Comparison of ENCODE assay signal across 28 cellular contexts in genomic region chr1:161998811-161999210, GRCh38. TPM values are rescaled to one million over a fixed set of nuclear protein-coding genes. Genes with fewer than 3 reads are reported as not detected.
DNase-seq lines count a peak whose midpoint lies in the region; ATAC-seq lines count a peak whose summit lies in the region.
"Had no signal": no experiment of that assay in that cellular context is flagged by ENCODE, and none has a peak within 500 bp of the region (broad histone marks: within the 10 kb centered on the region; RNA-seq: fewer than 3 reads in every experiment).

No MANE protein-coding gene starts in this region.

- DNase-seq in COLO668 (lab: John Stamatoyannopoulos, UW; ENCODE audit: unreplicated experiment) (peak; percentile 34), HK-2 (ENCODE audit: unreplicated experiment) (peak; percentile 45), SJCRH30 (peak; percentile 40 to 54), iris pigment epithelial cell (ENCODE audit: low read depth) (peak; percentile 46), HUDEP-2 (lab: John Stamatoyannopoulos, UW; ENCODE audit: unreplicated experiment in 76 of 76) (no peak), NCI-H1105 treated with DMSO at 0.1 percent for 48 hours (lab: John Stamatoyannopoulos, UW) (no peak), NK-92 (lab: John Stamatoyannopoulos, UW; ENCODE audit: unreplicated experiment) (no peak)
- DNase-seq in stimulated activated naive CD8-positive, alpha-beta T cell treated with anti-CD3 and anti-CD28 coated beads, Interleukin-15, Interleukin-2, amounts not matched to agents 100 U/mL and 50 U/mL, for 24 hours, result no peak
- DNase-seq: ACHN; activated CD4-positive, alpha-beta T cell treated with anti-CD3 and anti-CD28 coated beads, Interleukin-2, amount 10 ng/mL, durations not matched to agents 24 days and 14 days; activated CD8-positive, alpha-beta memory T cell treated with anti-CD3 and anti-CD28 coated beads, Interleukin-2, amount 10 ng/mL, durations not matched to agents 7 days and 5 days; activated naive CD4-positive, alpha-beta T cell treated with anti-CD3 and anti-CD28 coated beads for 36 hours; DMS 273 treated with DMSO at 0.1 percent for 48 hours; esophagus squamous epithelium; GF-D8; NCI-H510A treated with DMSO at 0.1 percent for 48 hours; NK-92 treated with Interleukin-12 subunit alpha and Interleukin-12 subunit beta, amount 100 ng/mL, for 24 hours; ovary; SK-N-SH; stimulated activated CD4-positive, alpha-beta T cell treated with anti-CD3 and anti-CD28 coated beads, Interleukin-4, amount 100 ng/mL, for 1 hour; T-helper 2 cell; uterus; WERI-Rb-1 had no signal

- no peaks in the 10 kb centered on the region for H3K27me3 ChIP-seq in SJCRH30
- H3K27me3 ChIP-seq: ovary, right atrium auricular region, uterus had no signal

- no peak for ATAC-seq in stimulated activated naive CD8-positive, alpha-beta T cell treated with anti-CD3 and anti-CD28 coated beads, Interleukin-15, Interleukin-2, amounts not matched to agents 100 U/mL and 50 U/mL, for 24 hours
- ATAC-seq: activated CD8-positive, alpha-beta memory T cell treated with anti-CD3 and anti-CD28 coated beads, Interleukin-2, amount 10 ng/mL, durations not matched to agents 7 days and 5 days; natural killer cell treated with Interleukin-12 subunit alpha and Interleukin-12 subunit beta and Interleukin-15 and Interleukin-18, amount 100 ng/mL, for 72 hours; stimulated activated memory B cell treated with anti-CD40 and anti-IgM and Interleukin-4, amounts not matched to agents 10 μg/mL and 1 μg/mL and 100 μg/mL, for 72 hours had no signal

- no peak overlapping the region for H3K4me3 ChIP-seq in SJCRH30
- H3K4me3 ChIP-seq: coronary artery, esophagus squamous epithelium, ovary, right atrium auricular region, uterus had no signal

- peaks cover 58% of the 10 kb centered on the region for H3K36me3 ChIP-seq in SJCRH30
- H3K36me3 ChIP-seq: esophagus squamous epithelium, ovary, right atrium auricular region, uterus, WERI-Rb-1 had no signal

- no peak overlapping the region; the same call in 1 of the 2 replicates for H3K27ac ChIP-seq in SJCRH30
- H3K27ac ChIP-seq: C4-2B, coronary artery, esophagus squamous epithelium, ovary, right atrium auricular region, uterus, WERI-Rb-1 had no signal

- H3K9me3 ChIP-seq in SJCRH30 (replicated peaks), result no peaks in the 10 kb centered on the region
- H3K9me3 ChIP-seq: esophagus squamous epithelium, ovary, right atrium auricular region, SK-N-SH, uterus had no signal

- peaks cover 18% of the 10 kb centered on the region for H3K4me1 ChIP-seq in SJCRH30
- H3K4me1 ChIP-seq: right atrium auricular region, uterus had no signal

RNA-seq across cellular contexts. Expression of gene OLFML2B, which starts 24.9 kb away (rescaled TPM):
- 39.7 and 40.0 TPM in 2 replicates for total RNA-seq in SJCRH30 (2014; rRNA removed; shearing (Covaris generic))
- total RNA-seq: activated CD4-positive, alpha-beta T cell treated with anti-CD3 and anti-CD28 coated beads, Interleukin-2, amount 10 ng/mL, durations not matched to agents 24 days and 14 days; activated CD8-positive, alpha-beta memory T cell treated with anti-CD3 and anti-CD28 coated beads, Interleukin-2, amount 10 ng/mL, durations not matched to agents 7 days and 5 days; natural killer cell treated with Interleukin-12 subunit alpha and Interleukin-12 subunit beta and Interleukin-15 and Interleukin-18, amount 100 ng/mL, for 72 hours had no signal

Comparison
In these comparisons a context has a peak if more than half of its experiments do, and no peak if none do; other contexts are left out.
1. DNase-seq: peak in COLO668 (single experiment), HK-2 (single experiment), SJCRH30 (2 of 2) and iris pigment epithelial cell (single experiment); none in HUDEP-2 (0 of 76), NCI-H1105 treated with DMSO at 0.1 percent for 48 hours (single experiment), NK-92 (single experiment) and stimulated activated naive CD8-positive, alpha-beta T cell treated with anti-CD3 and anti-CD28 coated beads, Interleukin-15, Interleukin-2, amounts not matched to agents 100 U/mL and 50 U/mL, for 24 hours (single experiment).